ENCODE assay signal across 13 cellular contexts in the genomic region with DNA sequence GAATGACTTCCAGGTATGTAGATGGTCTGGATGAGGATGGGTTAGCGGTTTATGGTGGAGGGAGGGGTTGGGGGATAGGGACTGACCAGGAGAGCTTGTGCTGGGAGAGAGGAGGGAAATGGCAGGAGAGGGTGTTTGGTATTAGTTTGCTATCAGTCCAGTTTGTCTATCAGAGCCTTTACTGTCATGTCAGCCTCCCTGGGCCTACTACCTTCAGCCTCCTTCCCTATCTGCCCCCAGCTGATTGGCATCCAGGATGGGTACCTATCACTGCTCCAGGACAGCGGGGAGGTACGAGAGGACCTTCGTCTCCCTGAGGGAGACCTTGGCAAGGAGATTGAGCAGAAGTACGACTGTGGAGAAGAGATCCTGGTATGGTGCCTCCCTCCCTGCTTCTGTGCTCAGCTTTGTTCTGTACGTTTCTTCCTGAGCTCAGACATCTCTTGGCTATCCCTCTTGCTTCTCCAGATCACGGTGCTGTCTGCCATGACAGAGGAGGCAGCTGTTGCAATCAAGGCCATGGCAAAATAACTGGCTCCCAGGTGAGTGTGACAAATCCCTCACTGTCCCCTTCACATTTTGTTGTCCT. TPM values are rescaled to one million over a fixed set of nuclear protein-coding genes. Genes with fewer than 3 reads are reported as not detected.
A peak's percentile ranks its signal among the peaks of the same experiment; 100 is the strongest.
DNase-seq lines count a peak whose midpoint lies in the region; ATAC-seq and TF ChIP-seq lines count a peak whose summit lies in the region.
"Had no signal": no experiment of that assay in that cellular context is flagged by ENCODE, and none has a peak within 500 bp of the region (broad histone marks: within the 10 kb centered on the region; RNA-seq: fewer than 3 reads in every experiment).

No MANE protein-coding gene starts in this region.

- H3K27me3 ChIP-seq in ACC112 (ENCODE audit: insufficient read depth, low read length): no peaks in the 10 kb centered on the region
- H3K27me3 ChIP-seq in DND-41 (ENCODE audit: insufficient read depth, low read length, poor library complexity): no peaks in the 10 kb centered on the region
- no peaks in the 10 kb centered on the region for H3K27me3 ChIP-seq in mesenchymal stem cell (ENCODE audit: control insufficient read depth in 1 of 2, insufficient read depth in 1 of 2, low read length in 2 of 2)

- no peak overlapping the region for H2BK120ac ChIP-seq in mesenchymal stem cell (ENCODE audit: low read depth, low read length)

- H3K27me3 Mint-ChIP-seq in activated CD8-positive, alpha-beta T cell treated with anti-CD3 and anti-CD28 coated beads for 36 hours: no peaks in the 10 kb centered on the region
- H3K27me3 Mint-ChIP-seq: dendritic cell treated with granulocyte-macrophage colony-stimulating factor and Interleukin-4, amounts not matched to agents 40 ng/mL and 50 ng/mL, for 4 days had no signal

- POLR2A ChIA-PET in activated CD8-positive, alpha-beta T cell treated with anti-CD3 and anti-CD28 coated beads for 36 hours (lab: Charles Lee): interaction anchor here (1.3 to 9.0 kb wide), 5 partner anchors 15 to 264 kb away, joined by 3 to 150 read pairs (median 20); a partner anchor contains a TSS

- H3K9ac ChIP-seq in DND-41 (ENCODE audit: low read depth, low read length) (no peak overlapping the region), mesenchymal stem cell (ENCODE audit: low read length) (peak overlapping the region; percentile 98)

- H3K4me1 ChIP-seq in ACC112 (ENCODE audit: control insufficient read depth, insufficient read depth, low read length, unreplicated experiment) (peaks cover 46% of the 10 kb centered on the region), DND-41 (ENCODE audit: insufficient read depth, low read length) (peaks cover 73% of the 10 kb centered on the region), mesenchymal stem cell (ENCODE audit: control insufficient read depth, insufficient read depth, low read depth, low read length) (peaks cover 22% of the 10 kb centered on the region)

- peaks cover 10% of the 10 kb centered on the region for H3K79me1 ChIP-seq in mesenchymal stem cell (replicated peaks; ENCODE audit: low read length, poor library complexity, severe bottlenecking)

- H3K9me3 Mint-ChIP-seq in activated CD8-positive, alpha-beta T cell treated with anti-CD3 and anti-CD28 coated beads for 36 hours: no peaks in the 10 kb centered on the region
- H3K9me3 Mint-ChIP-seq: dendritic cell treated with granulocyte-macrophage colony-stimulating factor and Interleukin-4, amounts not matched to agents 40 ng/mL and 50 ng/mL, for 4 days had no signal

- peak overlapping the region; percentile 97 for H3K27ac Mint-ChIP-seq in activated CD8-positive, alpha-beta T cell treated with anti-CD3 and anti-CD28 coated beads for 36 hours

- peaks cover 59% of the 10 kb centered on the region for H3K4me1 Mint-ChIP-seq in activated CD8-positive, alpha-beta T cell treated with anti-CD3 and anti-CD28 coated beads for 36 hours (ENCODE audit: low read depth)

- H2BK5ac ChIP-seq in mesenchymal stem cell (ENCODE audit: low read depth, low read length, poor library complexity, severe bottlenecking): no peak overlapping the region

- no peak overlapping the region for H4K8ac ChIP-seq in mesenchymal stem cell (ENCODE audit: low read length)

- WGBS in mesenchymal stem cell: 94% methylated on average over 7 of the region's 7 CpGs

- no peak for TF ChIP-seq CTCF in DND-41 (IDR thresholded peaks at IDR 0.05; ENCODE audit: borderline replicate concordance, extremely low read depth, low read length, poor library complexity, severe bottlenecking)
- TF ChIP-seq CTCF in activated CD8-positive, alpha-beta T cell treated with anti-CD3 and anti-CD28 coated beads for 36 hours (IDR thresholded peaks at IDR 0.05): no peak

- peaks cover 58% of the 10 kb centered on the region for H3K36me3 Mint-ChIP-seq in activated CD8-positive, alpha-beta T cell treated with anti-CD3 and anti-CD28 coated beads for 36 hours (ENCODE audit: low read depth)

- no peak overlapping the region for H2BK15ac ChIP-seq in mesenchymal stem cell (ENCODE audit: low read depth, poor library complexity, severe bottlenecking)

- H3K4me3 ChIP-seq in ACC112 (ENCODE audit: low read depth, low read length) (no peak overlapping the region), DND-41 (ENCODE audit: low read depth in 1 of 2, low read length in 2 of 2) (no peak overlapping the region), mesenchymal stem cell (ENCODE audit: insufficient read depth in 1 of 2, low read depth in 1 of 2, low read length in 2 of 2) (no peak overlapping the region)

- H3K18ac ChIP-seq in mesenchymal stem cell (ENCODE audit: low read depth in 1 of 2, low read length in 2 of 2): no peak overlapping the region

- H3K4ac ChIP-seq in mesenchymal stem cell (ENCODE audit: low read depth in 1 of 2, low read length in 2 of 2): no peak overlapping the region

- H2AFZ ChIP-seq in ACC112 (ENCODE audit: low read length, unreplicated experiment) (no peak overlapping the region), DND-41 (ENCODE audit: low read depth, low read length) (no peak overlapping the region), mesenchymal stem cell (ENCODE audit: low read depth, low read length) (no peak overlapping the region)

- DNase-seq in DND-41: no peak
- no peak for DNase-seq in activated CD8-positive, alpha-beta T cell treated with anti-CD3 and anti-CD28 coated beads for 36 hours
- no peak for DNase-seq in mesenchymal stem cell
- no peak for DNase-seq in inferior parietal cortex (ENCODE audit: extremely low spot score)
- no peak for DNase-seq in stimulated activated CD4-positive, alpha-beta T cell treated with anti-CD3 and anti-CD28 coated beads, Interleukin-2, amount 100 ng/mL, for 24 hours
- DNase-seq in hypothalamus (lab: John Stamatoyannopoulos, UW): no peak
- DNase-seq in 8988T: no peak
- DNase-seq: COR-L47, foreskin melanocyte, MV-4-11, NCI-H526 had no signal

- no peak overlapping the region for H3K23ac ChIP-seq in mesenchymal stem cell (ENCODE audit: low read length in 2 of 2)

- H3K27ac ChIP-seq in ACC112 (ENCODE audit: low read depth, low read length) (0 out of 2 replicates have a peak overlapping the region, but pooled peaks have one; percentile 20), DND-41 (ENCODE audit: low read length) (no peak overlapping the region), mesenchymal stem cell (ENCODE audit: low read length, poor library complexity, severe bottlenecking) (no peak overlapping the region)

- intact Hi-C loops in activated CD8-positive, alpha-beta T cell treated with anti-CD3 and anti-CD28 coated beads for 36 hours (cut with micrococcal nuclease): no loop called here

- H2BK12ac ChIP-seq in mesenchymal stem cell (ENCODE audit: low read length in 2 of 2): no peak overlapping the region

- no peak overlapping the region for H3K14ac ChIP-seq in mesenchymal stem cell (ENCODE audit: low read length in 2 of 2)

- peak overlapping the region; percentile 94 for H3K4me3 Mint-ChIP-seq in activated CD8-positive, alpha-beta T cell treated with anti-CD3 and anti-CD28 coated beads for 36 hours
- H3K4me3 Mint-ChIP-seq: dendritic cell treated with granulocyte-macrophage colony-stimulating factor and Interleukin-4, amounts not matched to agents 40 ng/mL and 50 ng/mL, for 4 days had no signal

- H3K79me2 ChIP-seq in ACC112 (ENCODE audit: control insufficient read depth, insufficient read depth, low read length, unreplicated experiment) (peaks cover 57% of the 10 kb centered on the region), DND-41 (ENCODE audit: insufficient read depth, low read length) (peaks cover 78% of the 10 kb centered on the region)

- no peak overlapping the region for H2AK5ac ChIP-seq in mesenchymal stem cell (ENCODE audit: low read length, severe bottlenecking)

- ATAC-seq in DND-41 (ENCODE audit: insufficient read depth, low read depth): no peak
- no peak for ATAC-seq in activated CD8-positive, alpha-beta T cell treated with anti-CD3 and anti-CD28 coated beads for 36 hours

- H4K91ac ChIP-seq in mesenchymal stem cell (ENCODE audit: low read length): no peak overlapping the region

- H3K4me2 ChIP-seq in DND-41 (ENCODE audit: insufficient read depth, low read length) (peak overlapping the region; percentile 76; the same call in 1 of the 2 replicates), mesenchymal stem cell (ENCODE audit: low read length, poor library complexity, severe bottlenecking) (no peak overlapping the region)

- CTCF ChIA-PET in activated CD8-positive, alpha-beta T cell treated with anti-CD3 and anti-CD28 coated beads for 36 hours (lab: Charles Lee): interaction anchor here (0.9 to 2.1 kb wide), 4 partner anchors 11 to 18 kb away, joined by 3 to 11 read pairs (median 3); no protein-coding TSS in a partner anchor

- H3K36me3 ChIP-seq in ACC112 (ENCODE audit: insufficient read depth, low read length) (peaks cover 31% of the 10 kb centered on the region), DND-41 (ENCODE audit: insufficient read depth, low read length) (peaks cover 62% of the 10 kb centered on the region), mesenchymal stem cell (ENCODE audit: control insufficient read depth in 1 of 2, insufficient read depth in 2 of 2, low read depth in 1 of 2, low read length in 2 of 2) (peaks cover 46 to 53% of the 10 kb centered on the region in 2 experiments)

- peaks cover 63% of the 10 kb centered on the region for H4K20me1 ChIP-seq in DND-41 (ENCODE audit: insufficient read depth, low read length)

- H3K9me3 ChIP-seq in DND-41 (ENCODE audit: insufficient read depth, low read length, severe bottlenecking): no peaks in the 10 kb centered on the region
- no peaks in the 10 kb centered on the region for H3K9me3 ChIP-seq in mesenchymal stem cell (ENCODE audit: control insufficient read depth, low read length)

RNA-seq across cellular contexts. Expression of a gene that starts 3.8 kb away (rescaled TPM):
- total RNA-seq in activated CD8-positive, alpha-beta T cell treated with anti-CD3 and anti-CD28 coated beads for 36 hours: 1,000 to 10,000 TPM; 1,064 TPM
- 537 TPM for polyA plus RNA-seq in mesenchymal stem cell (2013, experiment 1 of 2)
- polyA plus RNA-seq in mesenchymal stem cell (2013, experiment 2 of 2): 553 TPM

RNA-seq across cellular contexts. Expression of a gene that starts 4.0 kb away (rescaled TPM):
- 10 to 100 TPM; 31.8 to 36.8 TPM for total RNA-seq in activated CD8-positive, alpha-beta T cell treated with anti-CD3 and anti-CD28 coated beads for 36 hours
- 48.9 TPM for polyA plus RNA-seq in mesenchymal stem cell (2013, experiment 1 of 2)
- 47.3 TPM for polyA plus RNA-seq in mesenchymal stem cell (2013, experiment 2 of 2)

RNA-seq across cellular contexts. Expression of a gene that starts 16.8 kb away (rescaled TPM):
- under 1 TPM; 0.56 to 0.83 TPM for total RNA-seq in activated CD8-positive, alpha-beta T cell treated with anti-CD3 and anti-CD28 coated beads for 36 hours
- polyA plus RNA-seq in mesenchymal stem cell (2013, experiment 1 of 2): 0.11 TPM
- polyA plus RNA-seq in mesenchymal stem cell (2013, experiment 2 of 2): 0.05 TPM

RNA-seq across cellular contexts. Expression of a gene that starts 17.9 kb away (rescaled TPM):
- 10 to 100 TPM; 36.2 to 40.4 TPM for total RNA-seq in activated CD8-positive, alpha-beta T cell treated with anti-CD3 and anti-CD28 coated beads for 36 hours
- polyA plus RNA-seq in mesenchymal stem cell (2013, experiment 1 of 2): 9.9 TPM
- polyA plus RNA-seq in mesenchymal stem cell (2013, experiment 2 of 2): 8.3 TPM

RNA-seq across cellular contexts. Expression of a gene that starts 25.1 kb away (rescaled TPM):
- total RNA-seq in activated CD8-positive, alpha-beta T cell treated with anti-CD3 and anti-CD28 coated beads for 36 hours: 100 to 1,000 TPM; 309 to 342 TPM
- 5.8 TPM for polyA plus RNA-seq in mesenchymal stem cell (2013, experiment 1 of 2)
- 8.4 TPM for polyA plus RNA-seq in mesenchymal stem cell (2013, experiment 2 of 2)
